ENCODE assay signal across 8 cellular contexts in genomic region chr22:37607010-37607911, GRCh38. TPM values are rescaled to one million over a fixed set of nuclear protein-coding genes. Genes with fewer than 3 reads are reported as not detected.
A peak's percentile ranks its signal among the peaks of the same experiment; 100 is the strongest.
DNase-seq lines count a peak whose midpoint lies in the region; ATAC-seq, FAIRE-seq and TF ChIP-seq lines count a peak whose summit lies in the region.

No MANE protein-coding gene starts in this region.

- peaks cover 30% of the 10 kb centered on the region for H3K79me2 ChIP-seq in HCT116 (ENCODE audit: insufficient read depth, low read length)

- TF ChIP-seq CTCF in CD14-positive monocyte (IDR thresholded peaks at IDR 0.05) (peak; percentile 100), HCT116 (IDR thresholded peaks at IDR 0.05 in 2 of 3, conservative IDR thresholded peaks at IDR 0.05 in 1 of 3; ENCODE audit: borderline replicate concordance in 1 of 3, insufficient read depth in 1 of 3, low read depth in 2 of 3, low read length in 2 of 3) (peak; percentile 91 to 98 (median 96)), kidney (IDR thresholded peaks at IDR 0.05; ENCODE audit: borderline replicate concordance, extremely low read depth, insufficient read depth) (peak; percentile 95)

- POLR2A ChIA-PET in HCT116 (lab: Charles Lee) = interaction anchor here (0.6 to 3.1 kb wide), 18 partner anchors 8 to 237 kb away, joined by 3 to 38 read pairs (median 4); partner anchors contain the start of genes ANKRD54, GCAT, LGALS1 and NOL12

- peak overlapping the region; percentile 95 to 99 (median 98) for H3K27ac Mint-ChIP-seq in CD14-positive monocyte

- intact Hi-C loops in CD14-positive monocyte (cut with micrococcal nuclease) = loop anchor here in 1 of 2 donors (5.0 kb wide), 1 partner anchor 35 kb away; no protein-coding TSS in a partner anchor
- intact Hi-C loops in HCT116 (cut with micrococcal nuclease) = loop anchor here (1.0 to 5.0 kb wide), 3 partner anchors 15 to 200 kb away; partner anchors contain the start of gene GCAT
- intact Hi-C loops in kidney (cut with DNase I) = no loop called here

- TF ChIP-seq RAD21 in HCT116 (IDR thresholded peaks at IDR 0.05; ENCODE audit: low read depth) = peak; percentile 85

- H3K4me1 Mint-ChIP-seq in CD14-positive monocyte = peaks cover 50% of the 10 kb centered on the region

- peak; percentile 72 for TF ChIP-seq POLR2A in HCT116 (IDR thresholded peaks at IDR 0.05; ENCODE audit: borderline replicate concordance, extremely low read depth, insufficient read depth, insufficient read length)

- TSS peak; percentile 23 for BruUV-seq in HCT116 (replicated peaks; lab: Mats Ljungman, UMichigan)

- no peaks in the 10 kb centered on the region for H3K9me3 Mint-ChIP-seq in CD14-positive monocyte

- no peaks in the 10 kb centered on the region for H3K27me3 ChIP-seq in HCT116 (ENCODE audit: insufficient read depth, low read length)

- H3K27ac ChIP-seq in HCT116 (ENCODE audit: low read depth, low read length) (peak overlapping the region; percentile 100), kidney (ENCODE audit: low read depth in 2 of 2, low read length in 2 of 2) (peak overlapping the region; percentile 82 to 98)

- RAD21 ChIA-PET in HCT116 (lab: Charles Lee; ENCODE audit: low non-redundant PET in 1 of 2, low total read pairs in 2 of 2, uncharacterized antibody in 2 of 2, unreplicated experiment in 2 of 2) = interaction anchor here (0.5 to 1.6 kb wide), 8 partner anchors 13 to 175 kb away, joined by 3 to 5 read pairs (median 3); partner anchors contain the start of gene PDXP (in 1 of the 2)

- H3K27me3 Mint-ChIP-seq in CD14-positive monocyte (ENCODE audit: low read depth in 3 of 3) = peaks cover 7 to 16% (median 9%) of the 10 kb centered on the region in 3 donors

- H3K4me2 ChIP-seq in HCT116 (ENCODE audit: low read length) = peak overlapping the region; percentile 91

- DNase-seq in CD14-positive monocyte (ENCODE audit: low spot score) = peak; percentile 63
- DNase-seq in HCT116 (ENCODE audit: low read depth, low spot score) = peak; percentile 83
- peak; percentile 71 for DNase-seq in NCI-H2227 treated with DMSO at 0.1 percent for 48 hours (lab: John Stamatoyannopoulos, UW)
- peak; percentile 84 for DNase-seq in activated CD4-positive, alpha-beta T cell treated with anti-CD3 and anti-CD28 coated beads for 1 hour
- peak; percentile 39 to 66 for DNase-seq in cerebellar nuclear complex (lab: John Stamatoyannopoulos, UW)
- DNase-seq in kidney = peak; percentile 95
- DNase-seq in stimulated activated CD4-positive, alpha-beta T cell treated with anti-CD3 and anti-CD28 coated beads, Interleukin-15, amount 100 ng/mL, for 24 hours = peak; percentile 94

- H3K36me3 ChIP-seq in HCT116 (ENCODE audit: control insufficient read depth in 1 of 2, insufficient read depth in 2 of 2, low read length in 2 of 2) = no peaks in the 10 kb centered on the region
- H3K36me3 ChIP-seq in kidney (ENCODE audit: control insufficient read depth in 1 of 2, insufficient read depth in 2 of 2, low read length in 2 of 2) = no peaks in the 10 kb centered on the region

- H4K20me1 ChIP-seq in HCT116 (ENCODE audit: insufficient read depth) = no peaks in the 10 kb centered on the region

- H3K4me1 ChIP-seq in HCT116 (ENCODE audit: control insufficient read depth in 1 of 2, insufficient read depth in 2 of 2, low read length in 2 of 2) (peaks cover 41 to 60% of the 10 kb centered on the region in 2 experiments), kidney (ENCODE audit: control insufficient read depth in 1 of 2, insufficient read depth in 1 of 2, low read depth in 1 of 2, low read length in 2 of 2) (peaks cover 6 to 14% of the 10 kb centered on the region in 2 donors)

- H3K4me3 Mint-ChIP-seq in CD14-positive monocyte = peak overlapping the region; percentile 55 to 71

- peak overlapping the region; percentile 54 to 93 for H3K4me3 ChIP-seq in HCT116 (replicated peaks in 1 of 2; ENCODE audit: low read depth in 1 of 2, low read length in 2 of 2)
- H3K4me3 ChIP-seq in kidney (ENCODE audit: low read length in 2 of 2) = peak overlapping the region; percentile 5 to 91

- H3K9ac ChIP-seq in HCT116 (ENCODE audit: low read length) (peak overlapping the region; percentile 91), kidney (ENCODE audit: low read length in 2 of 2) (peak overlapping the region; percentile 8 to 27)

- CTCF ChIA-PET in HCT116 (lab: Charles Lee) = interaction anchor here (0.5 to 4.8 kb wide), 32 partner anchors 8 to 427 kb away, joined by 3 to 74 read pairs (median 4); partner anchors contain the start of genes LGALS1, LGALS2 and PDXP

- no peaks in the 10 kb centered on the region for H3K9me3 ChIP-seq in HCT116 (ENCODE audit: control insufficient read depth in 1 of 2, insufficient read depth in 1 of 2, low read depth in 1 of 2, low read length in 2 of 2)
- no peaks in the 10 kb centered on the region for H3K9me3 ChIP-seq in kidney (ENCODE audit: control insufficient read depth in 1 of 2, low read length in 2 of 2)

- H3K36me3 Mint-ChIP-seq in CD14-positive monocyte = peaks cover 2 to 6% of the 10 kb centered on the region in 2 donors

- ATAC-seq in HCT116 (peak; percentile 62), HG03432 (IDR thresholded peaks at IDR 0.05; ENCODE audit: unreplicated experiment) (no peak)

- no peak for FAIRE-seq in kidney (lab: Jason Lieb, UNC)

- H3K9me2 ChIP-seq in HCT116 (ENCODE audit: insufficient read depth) = no peaks in the 10 kb centered on the region

- H2AFZ ChIP-seq in HCT116 (ENCODE audit: low read depth, low read length, poor library complexity, severe bottlenecking) = peak overlapping the region; percentile 63

TF ChIP-seq in HCT116, 20 proteins besides CTCF, POLR2A, EP300 and RAD21 (continues in another document):
- peak; percentile 59; the same call in 1 of the 2 replicates for TF ChIP-seq CBX3 (IDR thresholded peaks at IDR 0.05; ENCODE audit: low read depth)
- peak; percentile 83 for TF ChIP-seq YY1 (IDR thresholded peaks at IDR 0.05; ENCODE audit: extremely low read depth, insufficient replicate concordance, low read depth, low read length)
- TF ChIP-seq EGR1 (IDR thresholded peaks at IDR 0.05; ENCODE audit: low read depth) = no peak
- no peak for TF ChIP-seq JUND (IDR thresholded peaks at IDR 0.05)
- TF ChIP-seq SP1 (IDR thresholded peaks at IDR 0.05; ENCODE audit: low read depth) = peak; percentile 74
- TF ChIP-seq ZFX (IDR thresholded peaks at IDR 0.05) = no peak
- no peak; the same call in 1 of the 2 replicates for TF ChIP-seq CEBPB (IDR thresholded peaks at IDR 0.05; ENCODE audit: low read depth)
- peak; percentile 69; the same call in 1 of the 2 replicates for TF ChIP-seq MAX (IDR thresholded peaks at IDR 0.05)
- TF ChIP-seq, protein P1, sequence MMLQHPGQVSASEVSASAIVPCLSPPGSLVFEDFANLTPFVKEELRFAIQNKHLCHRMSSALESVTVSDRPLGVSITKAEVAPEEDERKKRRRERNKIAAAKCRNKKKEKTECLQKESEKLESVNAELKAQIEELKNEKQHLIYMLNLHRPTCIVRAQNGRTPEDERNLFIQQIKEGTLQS (IDR thresholded peaks at IDR 0.05) = no peak
- no peak for TF ChIP-seq ZNF274 (IDR thresholded peaks at IDR 0.05; ENCODE audit: low read depth, low read length)
- peak; percentile 58; the same call in 1 of the 2 replicates for TF ChIP-seq SIN3A (IDR thresholded peaks at IDR 0.05; ENCODE audit: low read depth)
- TF ChIP-seq ELF1 (IDR thresholded peaks at IDR 0.05; ENCODE audit: borderline replicate concordance, low read depth) = no peak
- TF ChIP-seq FOSL1 (IDR thresholded peaks at IDR 0.05; ENCODE audit: low read depth) = no peak
- TF ChIP-seq SRF (IDR thresholded peaks at IDR 0.05; ENCODE audit: low read depth) = no peak
- no peak for TF ChIP-seq TCF7L2 (IDR thresholded peaks at IDR 0.05; ENCODE audit: borderline replicate concordance, extremely low read depth, insufficient read depth, insufficient read length)
- TF ChIP-seq, protein P2, sequence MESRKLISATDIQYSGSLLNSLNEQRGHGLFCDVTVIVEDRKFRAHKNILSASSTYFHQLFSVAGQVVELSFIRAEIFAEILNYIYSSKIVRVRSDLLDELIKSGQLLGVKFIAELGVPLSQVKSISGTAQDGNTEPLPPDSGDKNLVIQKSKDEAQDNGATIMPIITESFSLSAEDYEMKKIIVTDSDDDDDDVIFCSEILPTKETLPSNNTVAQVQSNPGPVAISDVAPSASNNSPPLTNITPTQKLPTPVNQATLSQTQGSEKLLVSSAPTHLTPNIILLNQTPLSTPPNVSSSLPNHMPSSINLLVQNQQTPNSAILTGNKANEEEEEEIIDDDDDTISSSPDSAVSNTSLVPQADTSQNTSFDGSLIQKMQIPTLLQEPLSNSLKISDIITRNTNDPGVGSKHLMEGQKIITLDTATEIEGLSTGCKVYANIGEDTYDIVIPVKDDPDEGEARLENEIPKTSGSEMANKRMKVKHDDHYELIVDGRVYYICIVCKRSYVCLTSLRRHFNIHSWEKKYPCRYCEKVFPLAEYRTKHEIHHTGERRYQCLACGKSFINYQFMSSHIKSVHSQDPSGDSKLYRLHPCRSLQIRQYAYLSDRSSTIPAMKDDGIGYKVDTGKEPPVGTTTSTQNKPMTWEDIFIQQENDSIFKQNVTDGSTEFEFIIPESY (IDR thresholded peaks at IDR 0.05; ENCODE audit: extremely low read depth, insufficient replicate concordance, low read length) = no peak

RNA-seq across cellular contexts. Expression of gene GGA1, which starts 1.4 kb away (rescaled TPM):
- polyA plus RNA-seq in CD14-positive monocyte = 10 to 100 TPM; 19.8 to 24.8 TPM
- total RNA-seq in HCT116 (2021; ENCODE audit: unreplicated experiment) = 89.8 TPM
- polyA plus RNA-seq in HCT116 (2012) = 61.4 and 61.5 TPM in 2 replicates
- 61.2 TPM for total RNA-seq in kidney
- polyA plus RNA-seq in kidney (ENCODE audit: insufficient read depth, low read depth, low replicate concordance) = 37.5 TPM

RNA-seq across cellular contexts. Expression of gene LGALS2, which starts 27.4 kb away (rescaled TPM):
- polyA plus RNA-seq in CD14-positive monocyte (100 to 1,000 TPM; 654 to 878 TPM), kidney (ENCODE audit: insufficient read depth, low read depth, low replicate concordance) (372 TPM)
- total RNA-seq in HCT116 (2021; ENCODE audit: unreplicated experiment) (not detected), kidney (20.4 TPM)
- 0.61 TPM in 1 of 2 replicates, not detected in the other for polyA plus RNA-seq in HCT116 (2012)

RNA-seq across cellular contexts. Expression of gene SH3BP1, which starts 32.2 kb away (rescaled TPM):
- polyA plus RNA-seq in CD14-positive monocyte (10 to 100 TPM; 20.0 TPM), kidney (ENCODE audit: insufficient read depth, low read depth, low replicate concordance) (2.2 TPM)
- total RNA-seq in HCT116 (2021; ENCODE audit: unreplicated experiment) (48.4 TPM), kidney (12.8 TPM)
- polyA plus RNA-seq in HCT116 (2012) = 72.9 and 82.7 TPM in 2 replicates

RNA-seq across cellular contexts. Expression of gene CDC42EP1, which starts 47.0 kb away (rescaled TPM):
- 1 to 10 TPM; 5.9 to 8.5 TPM for polyA plus RNA-seq in CD14-positive monocyte
- 160 TPM for total RNA-seq in HCT116 (2021; ENCODE audit: unreplicated experiment)
- 184 and 199 TPM in 2 replicates for polyA plus RNA-seq in HCT116 (2012)
- total RNA-seq in kidney = 68.5 TPM
- polyA plus RNA-seq in kidney (ENCODE audit: insufficient read depth, low read depth, low replicate concordance) = 29.5 TPM

RNA-seq across cellular contexts. Expression of gene PDXP, which starts 51.3 kb away (rescaled TPM):
- 1 to 10 TPM; 1.0 to 4.3 TPM for polyA plus RNA-seq in CD14-positive monocyte
- 42.7 TPM for total RNA-seq in HCT116 (2021; ENCODE audit: unreplicated experiment)
- 43.9 and 52.6 TPM in 2 replicates for polyA plus RNA-seq in HCT116 (2012)
- total RNA-seq in kidney = 6.3 TPM
- polyA plus RNA-seq in kidney (ENCODE audit: insufficient read depth, low read depth, low replicate concordance) = 29.6 TPM

Comparison
In these comparisons a context has a peak if more than half of its experiments do, and no peak if none do; other contexts are left out.
1. RNA of gene LGALS2, which starts 27.4 kb away (total RNA-seq): 20.4 TPM in kidney (single experiment); not detected in HCT116 (single experiment); every median in the first group is over 10 times any median in the second.
2. Peak in every context shown above with its lines, with median percentiles within 50 percentile points of each other: DNase-seq and CTCF ChIP-seq.